In genomic region chr19:35742121-35742724, GRCh38 we compare ENCODE assay signal across 8 cellular contexts. TPM values are rescaled to one million over a fixed set of nuclear protein-coding genes. Genes with fewer than 3 reads are reported as not detected.
A peak's percentile ranks its signal among the peaks of the same experiment; 100 is the strongest.
DNase-seq lines count a peak whose midpoint lies in the region; ATAC-seq and TF ChIP-seq lines count a peak whose summit lies in the region.

Gene IGFLR1, minus strand, starts transcription at chr19:35742452. Its CDS starts 1,272 bp downstream, at chr19:35741180.

- peak within 1 kb of the TSS; percentile 87 to 93 for H3K27ac Mint-ChIP-seq in effector memory CD8-positive, alpha-beta T cell

- H3K9me3 ChIP-seq in HUES64 (ENCODE audit: insufficient read depth, low read depth, low read length) = no peaks in the 10 kb centered on the region
- no peaks in the 10 kb centered on the region for H3K9me3 ChIP-seq in gastrocnemius medialis
- H3K9me3 ChIP-seq in ovary = no peaks in the 10 kb centered on the region

- intact Hi-C loops in gastrocnemius medialis (cut with DNase I; ENCODE audit: low total_unique reads) (loop anchor here (5.0 to 10.0 kb wide), 3 partner anchors 373 to 1335 kb away; partner anchors contain the start of genes FXYD7, OVOL3, POLR2I and TBCB), ovary (cut with DNase I) (no loop called here)

- TF ChIP-seq POLR2A in gastrocnemius medialis (IDR thresholded peaks at IDR 0.05) (no peak), ovary (IDR thresholded peaks at IDR 0.05) (no peak)

- H3K27me3 ChIP-seq in HUES64 (ENCODE audit: insufficient read depth, low read length) (no peaks in the 10 kb centered on the region), gastrocnemius medialis (no peaks in the 10 kb centered on the region), ovary (no peaks in the 10 kb centered on the region)

- 92% methylated on average over 9 of the region's 9 CpGs for WGBS in HUES64
- WGBS in ovary, 3 donors = 80 to 87% (median 85%) methylated on average over 9 of the region's 9 CpGs

- DNase-seq in activated CD4-positive, alpha-beta T cell treated with anti-CD3 and anti-CD28 coated beads for 1 hour = peak; percentile 46
- DNase-seq in effector memory CD8-positive, alpha-beta T cell = peak; percentile 52 to 55 (median 53)
- DNase-seq in gastrocnemius medialis (no peak), KG1 (lab: John Stamatoyannopoulos, UW) (no peak), ovary (no peak), DMS153 treated with DMSO at 0.1 percent for 48 hours (lab: John Stamatoyannopoulos, UW; ENCODE audit: unreplicated experiment) (no peak)

- H3K27ac ChIP-seq in HUES64 (ENCODE audit: low read depth, low read length) (no peak within 1 kb of the TSS), gastrocnemius medialis (peak within 1 kb of the TSS; percentile 15 to 86 (median 80)), ovary (peak within 1 kb of the TSS in 1 of 2 donors; percentile 78)

- peaks cover 40% of the 10 kb centered on the region for H3K36me3 Mint-ChIP-seq in effector memory CD8-positive, alpha-beta T cell (ENCODE audit: insufficient read depth)

- no peak within 1 kb of the TSS for H3K9ac ChIP-seq in HUES64 (ENCODE audit: low read depth, low read length)

- TF ChIP-seq CTCF in gastrocnemius medialis (IDR thresholded peaks at IDR 0.05 in 4 of 5, conservative IDR thresholded peaks at IDR 0.05 in 1 of 5) = no peak
- TF ChIP-seq CTCF in ovary (IDR thresholded peaks at IDR 0.05) = no peak

- H3K4me3 ChIP-seq in HUES64 (ENCODE audit: low read length) (peak within 1 kb of the TSS; percentile 86), gastrocnemius medialis (peak within 1 kb of the TSS in 2 of 4 donors; percentile 52 to 70), ovary (no peak within 1 kb of the TSS)

- ATAC-seq in effector memory CD8-positive, alpha-beta T cell (replicated peaks) = peak; percentile 2
- ATAC-seq in gastrocnemius medialis (no peak), HG03342 (IDR thresholded peaks at IDR 0.05; ENCODE audit: unreplicated experiment) (no peak)

- no peak for TF ChIP-seq EP300 in ovary (IDR thresholded peaks at IDR 0.05)

- H3K4me1 Mint-ChIP-seq in effector memory CD8-positive, alpha-beta T cell (ENCODE audit: low read depth in 2 of 2) = peaks cover 45 to 49% of the 10 kb centered on the region in 2 donors

- H3K27me3 Mint-ChIP-seq in effector memory CD8-positive, alpha-beta T cell = no peaks in the 10 kb centered on the region

- H3K9me3 Mint-ChIP-seq in effector memory CD8-positive, alpha-beta T cell = no peaks in the 10 kb centered on the region

- H3K36me3 ChIP-seq in HUES64 (ENCODE audit: insufficient read depth, low read length) (peaks cover 27% of the 10 kb centered on the region), gastrocnemius medialis (peaks cover 0 to 23% of the 10 kb centered on the region in 2 donors), ovary (no peaks in the 10 kb centered on the region)

- in situ Hi-C loops in gastrocnemius medialis (cut with MboI; ENCODE audit: low sequenced_read_pairs in 4 of 4) = no loop called here

- H3K4me3 Mint-ChIP-seq in effector memory CD8-positive, alpha-beta T cell = peak within 1 kb of the TSS; percentile 86 to 94

- H3K4me1 ChIP-seq in HUES64 (ENCODE audit: insufficient read depth, low read length) (no peaks in the 10 kb centered on the region; the same call in 1 of the 2 replicates), gastrocnemius medialis (peaks cover 25 to 40% of the 10 kb centered on the region in 2 donors), ovary (ENCODE audit: insufficient read depth) (peaks cover 12% of the 10 kb centered on the region)

RNA-seq across cellular contexts. Expression of gene IGFLR1, which starts in this region (rescaled TPM):
- polyA plus RNA-seq in HUES64 (2013, experiment 1 of 2) = 5.0 TPM
- 6.0 TPM for polyA plus RNA-seq in HUES64 (2013, experiment 2 of 2)
- total RNA-seq in gastrocnemius medialis (10 to 100 TPM in 1 of 4 donors, 1 to 10 TPM in 3; 2.0 to 14.1 (median 3.0) TPM), ovary (10 to 100 TPM in 3 of 7 donors, 1 to 10 TPM in 4; 3.6 to 12.8 (median 7.6) TPM)
- 1 to 10 TPM in 1 of 2 donors, under 1 TPM in 1; 0.93 to 9.0 TPM for polyA plus RNA-seq in ovary

Comparison
In these comparisons a context has a peak if more than half of its experiments do, and no peak if none do; other contexts are left out.
1. DNase-seq: peak in activated CD4-positive, alpha-beta T cell treated with anti-CD3 and anti-CD28 coated beads for 1 hour (single experiment) and effector memory CD8-positive, alpha-beta T cell (3 of 3); none in gastrocnemius medialis (0 of 2), KG1 (single experiment), ovary (0 of 5) and DMS153 treated with DMSO at 0.1 percent for 48 hours (single experiment).